1 cellular context compared by ENCODE assay signal in the genomic region with DNA sequence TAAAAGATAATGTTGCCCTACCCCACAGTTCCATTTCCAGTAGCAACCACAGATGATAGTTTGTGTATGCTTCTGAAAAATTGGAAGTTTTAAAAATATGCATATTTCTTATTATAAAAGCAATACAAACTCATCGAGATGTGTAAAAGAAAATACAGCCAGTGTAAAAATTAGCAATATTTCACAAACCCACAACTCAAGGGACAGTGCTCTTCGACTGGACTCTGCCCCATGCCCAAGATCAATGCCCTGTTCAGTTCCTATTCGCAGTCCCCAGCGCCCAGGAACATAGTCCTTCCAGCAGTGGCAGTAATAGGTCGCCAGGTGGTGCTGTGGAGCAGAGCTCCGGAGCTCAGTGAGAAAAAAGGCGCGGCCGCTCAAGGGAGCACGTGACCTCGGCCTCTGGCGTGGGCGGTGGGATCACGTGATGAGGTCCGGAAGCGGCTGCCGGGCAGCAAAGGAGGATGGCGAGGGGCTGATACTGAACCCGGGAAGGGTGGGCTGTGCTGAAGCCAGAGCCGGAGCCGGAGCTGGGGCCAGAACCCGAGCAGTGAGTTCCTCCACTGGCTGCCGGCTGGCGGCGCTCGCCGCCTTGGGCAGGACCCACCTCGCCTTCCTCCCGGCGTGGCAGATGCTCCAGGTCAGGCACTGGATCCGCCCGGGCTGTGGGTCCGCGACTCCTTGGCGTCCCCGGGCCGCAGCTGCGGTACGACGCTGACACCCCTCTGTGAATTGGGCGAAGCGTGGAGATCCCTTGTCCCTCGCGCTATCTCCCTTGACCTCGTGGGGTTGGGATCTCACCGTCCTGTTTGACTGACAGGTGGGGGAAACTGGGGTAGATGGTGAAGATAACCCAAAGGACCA.
TF ChIP-seq lines count a peak whose summit lies in the region.

A gene (plus strand): TSS at position 430 of the 864 bp plus-strand sequence. CDS start 11,190 bp downstream, outside the sequence.

TF ChIP-seq in HepG2, 621 proteins besides CTCF, POLR2A, EP300 and RAD21 (continued from another document and continues in another):
- TF ChIP-seq, protein P1, sequence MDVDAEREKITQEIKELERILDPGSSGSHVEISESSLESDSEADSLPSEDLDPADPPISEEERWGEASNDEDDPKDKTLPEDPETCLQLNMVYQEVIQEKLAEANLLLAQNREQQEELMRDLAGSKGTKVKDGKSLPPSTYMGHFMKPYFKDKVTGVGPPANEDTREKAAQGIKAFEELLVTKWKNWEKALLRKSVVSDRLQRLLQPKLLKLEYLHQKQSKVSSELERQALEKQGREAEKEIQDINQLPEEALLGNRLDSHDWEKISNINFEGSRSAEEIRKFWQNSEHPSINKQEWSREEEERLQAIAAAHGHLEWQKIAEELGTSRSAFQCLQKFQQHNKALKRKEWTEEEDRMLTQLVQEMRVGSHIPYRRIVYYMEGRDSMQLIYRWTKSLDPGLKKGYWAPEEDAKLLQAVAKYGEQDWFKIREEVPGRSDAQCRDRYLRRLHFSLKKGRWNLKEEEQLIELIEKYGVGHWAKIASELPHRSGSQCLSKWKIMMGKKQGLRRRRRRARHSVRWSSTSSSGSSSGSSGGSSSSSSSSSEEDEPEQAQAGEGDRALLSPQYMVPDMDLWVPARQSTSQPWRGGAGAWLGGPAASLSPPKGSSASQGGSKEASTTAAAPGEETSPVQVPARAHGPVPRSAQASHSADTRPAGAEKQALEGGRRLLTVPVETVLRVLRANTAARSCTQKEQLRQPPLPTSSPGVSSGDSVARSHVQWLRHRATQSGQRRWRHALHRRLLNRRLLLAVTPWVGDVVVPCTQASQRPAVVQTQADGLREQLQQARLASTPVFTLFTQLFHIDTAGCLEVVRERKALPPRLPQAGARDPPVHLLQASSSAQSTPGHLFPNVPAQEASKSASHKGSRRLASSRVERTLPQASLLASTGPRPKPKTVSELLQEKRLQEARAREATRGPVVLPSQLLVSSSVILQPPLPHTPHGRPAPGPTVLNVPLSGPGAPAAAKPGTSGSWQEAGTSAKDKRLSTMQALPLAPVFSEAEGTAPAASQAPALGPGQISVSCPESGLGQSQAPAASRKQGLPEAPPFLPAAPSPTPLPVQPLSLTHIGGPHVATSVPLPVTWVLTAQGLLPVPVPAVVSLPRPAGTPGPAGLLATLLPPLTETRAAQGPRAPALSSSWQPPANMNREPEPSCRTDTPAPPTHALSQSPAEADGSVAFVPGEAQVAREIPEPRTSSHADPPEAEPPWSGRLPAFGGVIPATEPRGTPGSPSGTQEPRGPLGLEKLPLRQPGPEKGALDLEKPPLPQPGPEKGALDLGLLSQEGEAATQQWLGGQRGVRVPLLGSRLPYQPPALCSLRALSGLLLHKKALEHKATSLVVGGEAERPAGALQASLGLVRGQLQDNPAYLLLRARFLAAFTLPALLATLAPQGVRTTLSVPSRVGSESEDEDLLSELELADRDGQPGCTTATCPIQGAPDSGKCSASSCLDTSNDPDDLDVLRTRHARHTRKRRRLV (CRISPR knock-in tag; IDR thresholded peaks at IDR 0.05), result peak; percentile 63; the same call in 1 of the 2 replicates
- TF ChIP-seq ZSCAN22 (CRISPR knock-in tag; IDR thresholded peaks at IDR 0.05), result no peak
- no peak for TF ChIP-seq ZFYVE20 (CRISPR knock-in tag; IDR thresholded peaks at IDR 0.05; ENCODE audit: borderline replicate concordance, low read depth)
- TF ChIP-seq, protein P2, sequence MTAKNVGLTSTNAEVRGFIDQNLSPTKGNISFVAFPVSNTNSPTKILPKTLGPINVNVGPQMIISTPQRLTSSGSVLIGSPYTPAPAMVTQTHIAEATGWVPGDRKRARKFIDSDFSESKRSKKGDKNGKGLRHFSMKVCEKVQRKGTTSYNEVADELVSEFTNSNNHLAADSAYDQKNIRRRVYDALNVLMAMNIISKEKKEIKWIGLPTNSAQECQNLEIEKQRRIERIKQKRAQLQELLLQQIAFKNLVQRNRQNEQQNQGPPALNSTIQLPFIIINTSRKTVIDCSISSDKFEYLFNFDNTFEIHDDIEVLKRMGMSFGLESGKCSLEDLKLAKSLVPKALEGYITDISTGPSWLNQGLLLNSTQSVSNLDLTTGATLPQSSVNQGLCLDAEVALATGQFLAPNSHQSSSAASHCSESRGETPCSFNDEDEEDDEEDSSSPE (CRISPR knock-in tag; IDR thresholded peaks at IDR 0.05), result peak; percentile 95
- no peak for TF ChIP-seq PCBP2 (optimal IDR thresholded peaks at IDR 0.05; ENCODE audit: low read depth, low read length, poor library complexity, severe bottlenecking)
- TF ChIP-seq, protein P3, sequence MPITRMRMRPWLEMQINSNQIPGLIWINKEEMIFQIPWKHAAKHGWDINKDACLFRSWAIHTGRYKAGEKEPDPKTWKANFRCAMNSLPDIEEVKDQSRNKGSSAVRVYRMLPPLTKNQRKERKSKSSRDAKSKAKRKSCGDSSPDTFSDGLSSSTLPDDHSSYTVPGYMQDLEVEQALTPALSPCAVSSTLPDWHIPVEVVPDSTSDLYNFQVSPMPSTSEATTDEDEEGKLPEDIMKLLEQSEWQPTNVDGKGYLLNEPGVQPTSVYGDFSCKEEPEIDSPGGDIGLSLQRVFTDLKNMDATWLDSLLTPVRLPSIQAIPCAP (CRISPR knock-in tag; IDR thresholded peaks at IDR 0.05; ENCODE audit: low read depth), result no peak
- no peak for TF ChIP-seq ZSCAN30 (CRISPR knock-in tag; IDR thresholded peaks at IDR 0.05)
- TF ChIP-seq, protein P4, sequence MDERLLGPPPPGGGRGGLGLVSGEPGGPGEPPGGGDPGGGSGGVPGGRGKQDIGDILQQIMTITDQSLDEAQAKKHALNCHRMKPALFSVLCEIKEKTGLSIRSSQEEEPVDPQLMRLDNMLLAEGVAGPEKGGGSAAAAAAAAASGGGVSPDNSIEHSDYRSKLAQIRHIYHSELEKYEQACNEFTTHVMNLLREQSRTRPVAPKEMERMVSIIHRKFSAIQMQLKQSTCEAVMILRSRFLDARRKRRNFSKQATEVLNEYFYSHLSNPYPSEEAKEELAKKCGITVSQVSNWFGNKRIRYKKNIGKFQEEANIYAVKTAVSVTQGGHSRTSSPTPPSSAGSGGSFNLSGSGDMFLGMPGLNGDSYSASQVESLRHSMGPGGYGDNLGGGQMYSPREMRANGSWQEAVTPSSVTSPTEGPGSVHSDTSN (CRISPR knock-in tag; IDR thresholded peaks at IDR 0.05), result peak; percentile 48; the same call in 1 of the 2 replicates
- no peak for TF ChIP-seq ZNF768 (CRISPR knock-in tag; IDR thresholded peaks at IDR 0.05)
- peak; percentile 36; the same call in 1 of the 2 replicates for TF ChIP-seq FOXO1 (CRISPR knock-in tag; IDR thresholded peaks at IDR 0.05)
- no peak for TF ChIP-seq ZNF326 (CRISPR knock-in tag; IDR thresholded peaks at IDR 0.05; ENCODE audit: borderline replicate concordance)
- no peak; the same call in 1 of the 2 replicates for TF ChIP-seq ZSCAN29 (CRISPR knock-in tag; conservative IDR thresholded peaks at IDR 0.05)
- TF ChIP-seq, protein P5, sequence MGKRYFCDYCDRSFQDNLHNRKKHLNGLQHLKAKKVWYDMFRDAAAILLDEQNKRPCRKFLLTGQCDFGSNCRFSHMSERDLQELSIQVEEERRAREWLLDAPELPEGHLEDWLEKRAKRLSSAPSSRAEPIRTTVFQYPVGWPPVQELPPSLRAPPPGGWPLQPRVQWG (CRISPR knock-in tag; IDR thresholded peaks at IDR 0.05; ENCODE audit: borderline replicate concordance, low read depth), result no peak
- TF ChIP-seq NAIF1 (CRISPR knock-in tag; IDR thresholded peaks at IDR 0.05; ENCODE audit: borderline replicate concordance), result no peak
- no peak for TF ChIP-seq NFYB (CRISPR knock-in tag; IDR thresholded peaks at IDR 0.05)
- peak; percentile 84 for TF ChIP-seq IRF2 (CRISPR knock-in tag; IDR thresholded peaks at IDR 0.05)
- no peak for TF ChIP-seq ATF7 (IDR thresholded peaks at IDR 0.05)
- TF ChIP-seq ATF7 (CRISPR knock-in tag; IDR thresholded peaks at IDR 0.05), result peak; percentile 16; the same call in 1 of the 2 replicates
- TF ChIP-seq, protein P6, sequence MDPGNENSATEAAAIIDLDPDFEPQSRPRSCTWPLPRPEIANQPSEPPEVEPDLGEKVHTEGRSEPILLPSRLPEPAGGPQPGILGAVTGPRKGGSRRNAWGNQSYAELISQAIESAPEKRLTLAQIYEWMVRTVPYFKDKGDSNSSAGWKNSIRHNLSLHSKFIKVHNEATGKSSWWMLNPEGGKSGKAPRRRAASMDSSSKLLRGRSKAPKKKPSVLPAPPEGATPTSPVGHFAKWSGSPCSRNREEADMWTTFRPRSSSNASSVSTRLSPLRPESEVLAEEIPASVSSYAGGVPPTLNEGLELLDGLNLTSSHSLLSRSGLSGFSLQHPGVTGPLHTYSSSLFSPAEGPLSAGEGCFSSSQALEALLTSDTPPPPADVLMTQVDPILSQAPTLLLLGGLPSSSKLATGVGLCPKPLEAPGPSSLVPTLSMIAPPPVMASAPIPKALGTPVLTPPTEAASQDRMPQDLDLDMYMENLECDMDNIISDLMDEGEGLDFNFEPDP (CRISPR knock-in tag; conservative IDR thresholded peaks at IDR 0.05), result no peak
- TF ChIP-seq, protein P7, sequence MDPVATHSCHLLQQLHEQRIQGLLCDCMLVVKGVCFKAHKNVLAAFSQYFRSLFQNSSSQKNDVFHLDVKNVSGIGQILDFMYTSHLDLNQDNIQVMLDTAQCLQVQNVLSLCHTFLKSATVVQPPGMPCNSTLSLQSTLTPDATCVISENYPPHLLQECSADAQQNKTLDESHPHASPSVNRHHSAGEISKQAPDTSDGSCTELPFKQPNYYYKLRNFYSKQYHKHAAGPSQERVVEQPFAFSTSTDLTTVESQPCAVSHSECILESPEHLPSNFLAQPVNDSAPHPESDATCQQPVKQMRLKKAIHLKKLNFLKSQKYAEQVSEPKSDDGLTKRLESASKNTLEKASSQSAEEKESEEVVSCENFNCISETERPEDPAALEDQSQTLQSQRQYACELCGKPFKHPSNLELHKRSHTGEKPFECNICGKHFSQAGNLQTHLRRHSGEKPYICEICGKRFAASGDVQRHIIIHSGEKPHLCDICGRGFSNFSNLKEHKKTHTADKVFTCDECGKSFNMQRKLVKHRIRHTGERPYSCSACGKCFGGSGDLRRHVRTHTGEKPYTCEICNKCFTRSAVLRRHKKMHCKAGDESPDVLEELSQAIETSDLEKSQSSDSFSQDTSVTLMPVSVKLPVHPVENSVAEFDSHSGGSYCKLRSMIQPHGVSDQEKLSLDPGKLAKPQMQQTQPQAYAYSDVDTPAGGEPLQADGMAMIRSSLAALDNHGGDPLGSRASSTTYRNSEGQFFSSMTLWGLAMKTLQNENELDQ (CRISPR knock-in tag; IDR thresholded peaks at IDR 0.05; ENCODE audit: borderline replicate concordance), result no peak
- TF ChIP-seq, protein P8, sequence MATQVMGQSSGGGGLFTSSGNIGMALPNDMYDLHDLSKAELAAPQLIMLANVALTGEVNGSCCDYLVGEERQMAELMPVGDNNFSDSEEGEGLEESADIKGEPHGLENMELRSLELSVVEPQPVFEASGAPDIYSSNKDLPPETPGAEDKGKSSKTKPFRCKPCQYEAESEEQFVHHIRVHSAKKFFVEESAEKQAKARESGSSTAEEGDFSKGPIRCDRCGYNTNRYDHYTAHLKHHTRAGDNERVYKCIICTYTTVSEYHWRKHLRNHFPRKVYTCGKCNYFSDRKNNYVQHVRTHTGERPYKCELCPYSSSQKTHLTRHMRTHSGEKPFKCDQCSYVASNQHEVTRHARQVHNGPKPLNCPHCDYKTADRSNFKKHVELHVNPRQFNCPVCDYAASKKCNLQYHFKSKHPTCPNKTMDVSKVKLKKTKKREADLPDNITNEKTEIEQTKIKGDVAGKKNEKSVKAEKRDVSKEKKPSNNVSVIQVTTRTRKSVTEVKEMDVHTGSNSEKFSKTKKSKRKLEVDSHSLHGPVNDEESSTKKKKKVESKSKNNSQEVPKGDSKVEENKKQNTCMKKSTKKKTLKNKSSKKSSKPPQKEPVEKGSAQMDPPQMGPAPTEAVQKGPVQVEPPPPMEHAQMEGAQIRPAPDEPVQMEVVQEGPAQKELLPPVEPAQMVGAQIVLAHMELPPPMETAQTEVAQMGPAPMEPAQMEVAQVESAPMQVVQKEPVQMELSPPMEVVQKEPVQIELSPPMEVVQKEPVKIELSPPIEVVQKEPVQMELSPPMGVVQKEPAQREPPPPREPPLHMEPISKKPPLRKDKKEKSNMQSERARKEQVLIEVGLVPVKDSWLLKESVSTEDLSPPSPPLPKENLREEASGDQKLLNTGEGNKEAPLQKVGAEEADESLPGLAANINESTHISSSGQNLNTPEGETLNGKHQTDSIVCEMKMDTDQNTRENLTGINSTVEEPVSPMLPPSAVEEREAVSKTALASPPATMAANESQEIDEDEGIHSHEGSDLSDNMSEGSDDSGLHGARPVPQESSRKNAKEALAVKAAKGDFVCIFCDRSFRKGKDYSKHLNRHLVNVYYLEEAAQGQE (IDR thresholded peaks at IDR 0.05; ENCODE audit: borderline replicate concordance in 1 of 2, low read depth in 1 of 2, low read length in 2 of 2), result no peak
- TF ChIP-seq, protein P9, sequence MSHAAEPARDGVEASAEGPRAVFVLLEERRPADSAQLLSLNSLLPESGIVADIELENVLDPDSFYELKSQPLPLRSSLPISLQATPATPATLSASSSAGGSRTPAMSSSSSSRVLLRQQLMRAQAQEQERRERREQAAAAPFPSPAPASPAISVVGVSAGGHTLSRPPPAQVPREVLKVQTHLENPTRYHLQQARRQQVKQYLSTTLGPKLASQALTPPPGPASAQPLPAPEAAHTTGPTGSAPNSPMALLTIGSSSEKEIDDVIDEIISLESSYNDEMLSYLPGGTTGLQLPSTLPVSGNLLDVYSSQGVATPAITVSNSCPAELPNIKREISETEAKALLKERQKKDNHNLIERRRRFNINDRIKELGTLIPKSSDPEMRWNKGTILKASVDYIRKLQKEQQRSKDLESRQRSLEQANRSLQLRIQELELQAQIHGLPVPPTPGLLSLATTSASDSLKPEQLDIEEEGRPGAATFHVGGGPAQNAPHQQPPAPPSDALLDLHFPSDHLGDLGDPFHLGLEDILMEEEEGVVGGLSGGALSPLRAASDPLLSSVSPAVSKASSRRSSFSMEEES (CRISPR knock-in tag; IDR thresholded peaks at IDR 0.05), result peak; percentile 94
- peak; percentile 55; the same call in 1 of the 2 replicates for TF ChIP-seq HOXA5 (CRISPR knock-in tag; IDR thresholded peaks at IDR 0.05)
- peak; percentile 53 for TF ChIP-seq ATF1 (CRISPR knock-in tag; IDR thresholded peaks at IDR 0.05)
- TF ChIP-seq GFI1 (CRISPR knock-in tag; IDR thresholded peaks at IDR 0.05; ENCODE audit: borderline replicate concordance), result no peak
- no peak for TF ChIP-seq HNRNPK (IDR thresholded peaks at IDR 0.05; ENCODE audit: low read depth, low read length, poor library complexity, severe bottlenecking)
- TF ChIP-seq, protein P10, sequence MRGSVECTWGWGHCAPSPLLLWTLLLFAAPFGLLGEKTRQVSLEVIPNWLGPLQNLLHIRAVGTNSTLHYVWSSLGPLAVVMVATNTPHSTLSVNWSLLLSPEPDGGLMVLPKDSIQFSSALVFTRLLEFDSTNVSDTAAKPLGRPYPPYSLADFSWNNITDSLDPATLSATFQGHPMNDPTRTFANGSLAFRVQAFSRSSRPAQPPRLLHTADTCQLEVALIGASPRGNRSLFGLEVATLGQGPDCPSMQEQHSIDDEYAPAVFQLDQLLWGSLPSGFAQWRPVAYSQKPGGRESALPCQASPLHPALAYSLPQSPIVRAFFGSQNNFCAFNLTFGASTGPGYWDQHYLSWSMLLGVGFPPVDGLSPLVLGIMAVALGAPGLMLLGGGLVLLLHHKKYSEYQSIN (CRISPR knock-in tag; IDR thresholded peaks at IDR 0.05; ENCODE audit: borderline replicate concordance), result no peak
- TF ChIP-seq KDM6A (CRISPR knock-in tag; IDR thresholded peaks at IDR 0.05; ENCODE audit: low read depth), result no peak
- TF ChIP-seq GTF3A (CRISPR knock-in tag; conservative IDR thresholded peaks at IDR 0.05), result no peak
- no peak for TF ChIP-seq ZNF460 (CRISPR knock-in tag; IDR thresholded peaks at IDR 0.05; ENCODE audit: borderline replicate concordance)
- peak; percentile 74; the same call in 1 of the 2 replicates for TF ChIP-seq SMAD9 (CRISPR knock-in tag; IDR thresholded peaks at IDR 0.05)
- peak; percentile 68 for TF ChIP-seq XRCC5 (optimal IDR thresholded peaks at IDR 0.05; ENCODE audit: low read length)
- peak; percentile 89 for TF ChIP-seq PHF20 (CRISPR knock-in tag; IDR thresholded peaks at IDR 0.05)
